2 cellular contexts compared by ENCODE assay signal in genomic region chr2:43276962-43277383, GRCh38.
TF ChIP-seq lines count a peak whose summit lies in the region.

No MANE protein-coding gene starts in this region.

TF ChIP-seq in liver, 16 proteins besides CTCF, POLR2A, EP300 and RAD21:
- TF ChIP-seq, protein P1, sequence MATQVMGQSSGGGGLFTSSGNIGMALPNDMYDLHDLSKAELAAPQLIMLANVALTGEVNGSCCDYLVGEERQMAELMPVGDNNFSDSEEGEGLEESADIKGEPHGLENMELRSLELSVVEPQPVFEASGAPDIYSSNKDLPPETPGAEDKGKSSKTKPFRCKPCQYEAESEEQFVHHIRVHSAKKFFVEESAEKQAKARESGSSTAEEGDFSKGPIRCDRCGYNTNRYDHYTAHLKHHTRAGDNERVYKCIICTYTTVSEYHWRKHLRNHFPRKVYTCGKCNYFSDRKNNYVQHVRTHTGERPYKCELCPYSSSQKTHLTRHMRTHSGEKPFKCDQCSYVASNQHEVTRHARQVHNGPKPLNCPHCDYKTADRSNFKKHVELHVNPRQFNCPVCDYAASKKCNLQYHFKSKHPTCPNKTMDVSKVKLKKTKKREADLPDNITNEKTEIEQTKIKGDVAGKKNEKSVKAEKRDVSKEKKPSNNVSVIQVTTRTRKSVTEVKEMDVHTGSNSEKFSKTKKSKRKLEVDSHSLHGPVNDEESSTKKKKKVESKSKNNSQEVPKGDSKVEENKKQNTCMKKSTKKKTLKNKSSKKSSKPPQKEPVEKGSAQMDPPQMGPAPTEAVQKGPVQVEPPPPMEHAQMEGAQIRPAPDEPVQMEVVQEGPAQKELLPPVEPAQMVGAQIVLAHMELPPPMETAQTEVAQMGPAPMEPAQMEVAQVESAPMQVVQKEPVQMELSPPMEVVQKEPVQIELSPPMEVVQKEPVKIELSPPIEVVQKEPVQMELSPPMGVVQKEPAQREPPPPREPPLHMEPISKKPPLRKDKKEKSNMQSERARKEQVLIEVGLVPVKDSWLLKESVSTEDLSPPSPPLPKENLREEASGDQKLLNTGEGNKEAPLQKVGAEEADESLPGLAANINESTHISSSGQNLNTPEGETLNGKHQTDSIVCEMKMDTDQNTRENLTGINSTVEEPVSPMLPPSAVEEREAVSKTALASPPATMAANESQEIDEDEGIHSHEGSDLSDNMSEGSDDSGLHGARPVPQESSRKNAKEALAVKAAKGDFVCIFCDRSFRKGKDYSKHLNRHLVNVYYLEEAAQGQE (IDR thresholded peaks at IDR 0.05), result no peak

TF ChIP-seq in HepG2, 621 proteins besides CTCF, POLR2A, EP300 and RAD21:
- TF ChIP-seq, protein P2, sequence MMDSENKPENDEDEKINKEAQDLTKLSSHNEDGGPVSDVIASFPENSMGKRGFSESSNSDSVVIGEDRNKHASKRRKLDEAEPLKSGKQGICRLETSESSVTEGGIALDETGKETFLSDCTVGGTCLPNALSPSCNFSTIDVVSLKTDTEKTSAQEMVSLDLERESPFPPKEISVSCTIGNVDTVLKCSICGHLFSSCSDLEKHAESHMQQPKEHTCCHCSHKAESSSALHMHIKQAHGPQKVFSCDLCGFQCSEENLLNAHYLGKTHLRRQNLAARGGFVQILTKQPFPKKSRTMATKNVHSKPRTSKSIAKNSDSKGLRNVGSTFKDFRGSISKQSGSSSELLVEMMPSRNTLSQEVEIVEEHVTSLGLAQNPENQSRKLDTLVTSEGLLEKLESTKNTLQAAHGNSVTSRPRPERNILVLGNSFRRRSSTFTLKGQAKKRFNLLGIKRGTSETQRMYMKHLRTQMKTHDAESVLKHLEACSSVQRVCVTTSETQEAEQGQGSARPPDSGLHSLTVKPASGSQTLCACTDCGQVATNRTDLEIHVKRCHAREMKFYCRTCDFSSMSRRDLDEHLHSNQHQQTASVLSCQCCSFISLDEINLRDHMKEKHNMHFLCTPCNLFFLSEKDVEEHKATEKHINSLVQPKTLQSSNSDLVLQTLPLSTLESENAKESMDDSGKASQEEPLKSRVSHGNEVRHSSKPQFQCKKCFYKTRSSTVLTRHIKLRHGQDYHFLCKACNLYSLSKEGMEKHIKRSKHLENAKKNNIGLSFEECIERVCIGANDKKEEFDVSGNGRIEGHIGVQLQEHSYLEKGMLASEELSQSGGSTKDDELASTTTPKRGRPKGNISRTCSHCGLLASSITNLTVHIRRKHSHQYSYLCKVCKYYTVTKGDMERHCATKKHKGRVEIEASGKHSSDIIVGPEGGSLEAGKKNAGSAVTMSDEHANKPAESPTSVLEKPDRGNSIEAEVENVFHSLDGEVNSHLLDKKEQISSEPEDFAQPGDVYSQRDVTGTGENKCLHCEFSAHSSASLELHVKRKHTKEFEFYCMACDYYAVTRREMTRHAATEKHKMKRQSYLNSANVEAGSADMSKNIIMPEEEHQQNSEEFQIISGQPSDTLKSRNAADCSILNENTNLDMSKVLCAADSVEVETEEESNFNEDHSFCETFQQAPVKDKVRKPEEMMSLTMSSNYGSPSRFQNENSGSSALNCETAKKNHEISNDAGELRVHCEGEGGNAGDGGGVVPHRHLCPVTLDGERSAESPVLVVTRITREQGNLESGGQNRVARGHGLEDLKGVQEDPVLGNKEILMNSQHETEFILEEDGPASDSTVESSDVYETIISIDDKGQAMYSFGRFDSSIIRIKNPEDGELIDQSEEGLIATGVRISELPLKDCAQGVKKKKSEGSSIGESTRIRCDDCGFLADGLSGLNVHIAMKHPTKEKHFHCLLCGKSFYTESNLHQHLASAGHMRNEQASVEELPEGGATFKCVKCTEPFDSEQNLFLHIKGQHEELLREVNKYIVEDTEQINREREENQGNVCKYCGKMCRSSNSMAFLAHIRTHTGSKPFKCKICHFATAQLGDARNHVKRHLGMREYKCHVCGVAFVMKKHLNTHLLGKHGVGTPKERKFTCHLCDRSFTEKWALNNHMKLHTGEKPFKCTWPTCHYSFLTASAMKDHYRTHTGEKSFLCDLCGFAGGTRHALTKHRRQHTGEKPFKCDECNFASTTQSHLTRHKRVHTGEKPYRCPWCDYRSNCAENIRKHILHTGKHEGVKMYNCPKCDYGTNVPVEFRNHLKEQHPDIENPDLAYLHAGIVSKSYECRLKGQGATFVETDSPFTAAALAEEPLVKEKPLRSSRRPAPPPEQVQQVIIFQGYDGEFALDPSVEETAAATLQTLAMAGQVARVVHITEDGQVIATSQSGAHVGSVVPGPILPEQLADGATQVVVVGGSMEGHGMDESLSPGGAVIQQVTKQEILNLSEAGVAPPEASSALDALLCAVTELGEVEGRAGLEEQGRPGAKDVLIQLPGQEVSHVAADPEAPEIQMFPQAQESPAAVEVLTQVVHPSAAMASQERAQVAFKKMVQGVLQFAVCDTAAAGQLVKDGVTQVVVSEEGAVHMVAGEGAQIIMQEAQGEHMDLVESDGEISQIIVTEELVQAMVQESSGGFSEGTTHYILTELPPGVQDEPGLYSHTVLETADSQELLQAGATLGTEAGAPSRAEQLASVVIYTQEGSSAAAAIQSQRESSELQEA (CRISPR knock-in tag; IDR thresholded peaks at IDR 0.05; ENCODE audit: not compliant biosample characterization), result no peak
- TF ChIP-seq, protein P3, sequence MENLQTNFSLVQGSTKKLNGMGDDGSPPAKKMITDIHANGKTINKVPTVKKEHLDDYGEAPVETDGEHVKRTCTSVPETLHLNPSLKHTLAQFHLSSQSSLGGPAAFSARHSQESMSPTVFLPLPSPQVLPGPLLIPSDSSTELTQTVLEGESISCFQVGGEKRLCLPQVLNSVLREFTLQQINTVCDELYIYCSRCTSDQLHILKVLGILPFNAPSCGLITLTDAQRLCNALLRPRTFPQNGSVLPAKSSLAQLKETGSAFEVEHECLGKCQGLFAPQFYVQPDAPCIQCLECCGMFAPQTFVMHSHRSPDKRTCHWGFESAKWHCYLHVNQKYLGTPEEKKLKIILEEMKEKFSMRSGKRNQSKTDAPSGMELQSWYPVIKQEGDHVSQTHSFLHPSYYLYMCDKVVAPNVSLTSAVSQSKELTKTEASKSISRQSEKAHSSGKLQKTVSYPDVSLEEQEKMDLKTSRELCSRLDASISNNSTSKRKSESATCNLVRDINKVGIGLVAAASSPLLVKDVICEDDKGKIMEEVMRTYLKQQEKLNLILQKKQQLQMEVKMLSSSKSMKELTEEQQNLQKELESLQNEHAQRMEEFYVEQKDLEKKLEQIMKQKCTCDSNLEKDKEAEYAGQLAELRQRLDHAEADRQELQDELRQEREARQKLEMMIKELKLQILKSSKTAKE (CRISPR knock-in tag; IDR thresholded peaks at IDR 0.05; ENCODE audit: borderline replicate concordance), result no peak
- TF ChIP-seq TRIM22 (IDR thresholded peaks at IDR 0.05) (no peak), ZNF615 (CRISPR knock-in tag; IDR thresholded peaks at IDR 0.05; ENCODE audit: borderline replicate concordance) (no peak), MBNL3 (CRISPR knock-in tag; conservative IDR thresholded peaks at IDR 0.05) (no peak), KDM5B (CRISPR knock-in tag; IDR thresholded peaks at IDR 0.05; ENCODE audit: borderline replicate concordance) (no peak), ZEB1 (IDR thresholded peaks at IDR 0.05; ENCODE audit: insufficient replicate concordance, low read depth) (no peak), ZBTB7B (CRISPR knock-in tag; IDR thresholded peaks at IDR 0.05) (no peak), ZKSCAN8 (CRISPR knock-in tag; IDR thresholded peaks at IDR 0.05; ENCODE audit: borderline replicate concordance) (no peak), ZNF160 (CRISPR knock-in tag; IDR thresholded peaks at IDR 0.05) (no peak), TGIF2 (CRISPR knock-in tag; IDR thresholded peaks at IDR 0.05) (no peak), TCF7 (IDR thresholded peaks at IDR 0.05; ENCODE audit: low read depth) (no peak), HES4 (CRISPR knock-in tag; IDR thresholded peaks at IDR 0.05; ENCODE audit: borderline replicate concordance) (no peak), GATA4 (IDR thresholded peaks at IDR 0.05; ENCODE audit: borderline replicate concordance, low read depth) (no peak), MXD1 (CRISPR knock-in tag; IDR thresholded peaks at IDR 0.05) (no peak), ZNF619 (CRISPR knock-in tag; IDR thresholded peaks at IDR 0.05) (no peak)
- TF ChIP-seq, protein P4, sequence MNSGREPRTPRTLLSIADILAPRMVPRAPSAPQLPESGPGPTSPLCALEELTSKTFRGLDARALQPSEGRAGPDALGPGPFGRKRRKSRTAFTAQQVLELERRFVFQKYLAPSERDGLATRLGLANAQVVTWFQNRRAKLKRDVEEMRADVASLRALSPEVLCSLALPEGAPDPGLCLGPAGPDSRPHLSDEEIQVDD (CRISPR knock-in tag; IDR thresholded peaks at IDR 0.05; ENCODE audit: borderline replicate concordance), result no peak
- TF ChIP-seq, protein P5, sequence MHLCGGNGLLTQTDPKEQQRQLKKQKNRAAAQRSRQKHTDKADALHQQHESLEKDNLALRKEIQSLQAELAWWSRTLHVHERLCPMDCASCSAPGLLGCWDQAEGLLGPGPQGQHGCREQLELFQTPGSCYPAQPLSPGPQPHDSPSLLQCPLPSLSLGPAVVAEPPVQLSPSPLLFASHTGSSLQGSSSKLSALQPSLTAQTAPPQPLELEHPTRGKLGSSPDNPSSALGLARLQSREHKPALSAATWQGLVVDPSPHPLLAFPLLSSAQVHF (CRISPR knock-in tag; IDR thresholded peaks at IDR 0.05), result no peak
- TF ChIP-seq, protein P6, sequence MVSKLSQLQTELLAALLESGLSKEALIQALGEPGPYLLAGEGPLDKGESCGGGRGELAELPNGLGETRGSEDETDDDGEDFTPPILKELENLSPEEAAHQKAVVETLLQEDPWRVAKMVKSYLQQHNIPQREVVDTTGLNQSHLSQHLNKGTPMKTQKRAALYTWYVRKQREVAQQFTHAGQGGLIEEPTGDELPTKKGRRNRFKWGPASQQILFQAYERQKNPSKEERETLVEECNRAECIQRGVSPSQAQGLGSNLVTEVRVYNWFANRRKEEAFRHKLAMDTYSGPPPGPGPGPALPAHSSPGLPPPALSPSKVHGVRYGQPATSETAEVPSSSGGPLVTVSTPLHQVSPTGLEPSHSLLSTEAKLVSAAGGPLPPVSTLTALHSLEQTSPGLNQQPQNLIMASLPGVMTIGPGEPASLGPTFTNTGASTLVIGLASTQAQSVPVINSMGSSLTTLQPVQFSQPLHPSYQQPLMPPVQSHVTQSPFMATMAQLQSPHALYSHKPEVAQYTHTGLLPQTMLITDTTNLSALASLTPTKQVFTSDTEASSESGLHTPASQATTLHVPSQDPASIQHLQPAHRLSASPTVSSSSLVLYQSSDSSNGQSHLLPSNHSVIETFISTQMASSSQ (IDR thresholded peaks at IDR 0.05; ENCODE audit: low read depth), result no peak
- TF ChIP-seq, protein P6 (CRISPR knock-in tag; IDR thresholded peaks at IDR 0.05; ENCODE audit: borderline replicate concordance), result no peak
TF ChIP-seq in HepG2: peak in this region for 0.
